Comparison of ENCODE assay signal across 12 cellular contexts in the genomic region with DNA sequence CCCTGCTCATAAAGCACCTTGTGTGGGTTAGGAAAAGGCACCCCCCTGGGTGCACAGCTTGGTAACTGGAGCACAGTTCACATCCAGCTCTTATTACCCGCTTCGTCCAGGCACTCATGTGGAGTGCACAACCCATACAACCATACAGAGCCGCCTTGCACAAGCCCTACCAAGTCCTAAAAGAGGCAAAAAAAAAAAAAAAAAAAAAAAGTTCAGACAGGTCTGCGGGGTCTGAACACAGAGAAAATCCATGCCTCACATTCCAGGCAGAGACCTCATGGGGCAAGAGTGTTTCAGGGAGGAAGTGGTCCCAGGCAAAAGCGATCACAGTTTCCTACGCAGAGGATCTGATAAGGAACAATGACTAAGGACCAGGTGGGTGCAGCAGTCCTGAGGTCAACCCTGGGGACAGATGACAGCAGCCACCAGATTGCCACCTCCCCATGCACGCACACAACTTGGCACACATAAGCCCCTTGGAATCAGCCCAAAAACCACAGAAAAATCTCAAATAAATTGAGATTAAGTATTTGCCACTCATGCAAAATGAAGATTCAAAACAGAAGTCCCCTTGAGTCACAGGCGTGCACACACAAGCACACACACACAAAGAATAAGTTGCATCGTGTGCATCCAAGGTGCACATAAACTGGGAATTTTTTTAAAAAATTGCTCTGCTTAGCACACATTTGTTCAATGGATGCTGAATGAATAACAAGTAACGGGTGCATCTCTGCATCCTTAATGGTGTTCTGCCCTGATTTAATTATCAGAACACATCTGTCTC. TPM values are rescaled to one million over a fixed set of nuclear protein-coding genes. Genes with fewer than 3 reads are reported as not detected.
A peak's percentile ranks its signal among the peaks of the same experiment; 100 is the strongest.
DNase-seq lines count a peak whose midpoint lies in the region; ATAC-seq, FAIRE-seq and TF ChIP-seq lines count a peak whose summit lies in the region.
"Had no signal": no experiment of that assay in that cellular context is flagged by ENCODE, and none has a peak within 500 bp of the region (broad histone marks: within the 10 kb centered on the region; RNA-seq: fewer than 3 reads in every experiment).

No MANE protein-coding gene starts in this region.

- H3K36me3 Mint-ChIP-seq in Calu3 (ENCODE audit: insufficient read depth, unreplicated experiment): no peaks in the 10 kb centered on the region
- H3K36me3 Mint-ChIP-seq: activated naive CD8-positive, alpha-beta T cell had no signal

- CTCF ChIA-PET in Calu3 (lab: Charles Lee): interaction anchor here (0.5 to 1.3 kb wide), 3 partner anchors 17 to 878 kb away, joined by 3 to 4 read pairs (median 4); no protein-coding TSS in a partner anchor
- CTCF ChIA-PET in HEK293T (lab: Yijun Ruan, JAX): interaction anchor here (1.0 kb wide), 1 partner anchor 23 kb away, joined by 4 read pairs; no protein-coding TSS in a partner anchor

- no TSS peak for BruUV-seq in Calu3 (replicated peaks; lab: Mats Ljungman, UMichigan)

- intact Hi-C loops in Calu3 (cut with micrococcal nuclease; ENCODE audit: unreplicated experiment): no loop called here
- intact Hi-C loops in right cardiac atrium (cut with DNase I): no loop called here
- intact Hi-C loops in esophagus muscularis mucosa (cut with DNase I): no loop called here

- H3K27me3 ChIP-seq in right cardiac atrium (ENCODE audit: control insufficient read depth, insufficient read depth) (no peaks in the 10 kb centered on the region), esophagus muscularis mucosa (no peaks in the 10 kb centered on the region)
- H3K27me3 ChIP-seq: stomach had no signal

- FAIRE-seq in RCC 7860 (lab: Jason Lieb, UNC): peak; percentile 77

- H3K27ac ChIP-seq in right cardiac atrium (ENCODE audit: low read length) (peak overlapping the region; percentile 26), esophagus muscularis mucosa (replicated peaks in 1 of 4) (no peak overlapping the region)
- H3K27ac ChIP-seq: stomach had no signal

- DNase-seq in AG10803 (ENCODE audit: low read depth) (peak; percentile 9), Calu3 (peak; percentile 71), RCC 7860 (ENCODE audit: low spot score) (peak; percentile 86), right cardiac atrium (peak in 1 of 3 donors; percentile 38), OCI-M2 (lab: John Stamatoyannopoulos, UW; ENCODE audit: unreplicated experiment) (no peak), HEK293T (ENCODE audit: extremely low spot score) (no peak), esophagus muscularis mucosa (ENCODE audit: extremely low spot score) (no peak)
- DNase-seq: DMS153, stomach had no signal

- no peak overlapping the region for H3K4me3 ChIP-seq in AG10803 (ENCODE audit: low read length)
- no peak overlapping the region for H3K4me3 ChIP-seq in right cardiac atrium (ENCODE audit: low read length)
- no peak overlapping the region for H3K4me3 ChIP-seq in esophagus muscularis mucosa
- H3K4me3 ChIP-seq: skin epidermis, stomach had no signal

- H3K4me3 Mint-ChIP-seq in Calu3 (ENCODE audit: low read depth, unreplicated experiment): no peak overlapping the region
- H3K4me3 Mint-ChIP-seq: activated naive CD8-positive, alpha-beta T cell had no signal

- no peaks in the 10 kb centered on the region for H3K4me1 Mint-ChIP-seq in Calu3 (ENCODE audit: low read depth, unreplicated experiment)

- no peaks in the 10 kb centered on the region for H3K9me3 Mint-ChIP-seq in Calu3 (ENCODE audit: low read depth, unreplicated experiment)

- H3K27ac Mint-ChIP-seq in Calu3 (ENCODE audit: unreplicated experiment): no peak overlapping the region
- H3K27ac Mint-ChIP-seq: activated naive CD8-positive, alpha-beta T cell had no signal

- H3K27me3 Mint-ChIP-seq in Calu3 (ENCODE audit: unreplicated experiment): no peaks in the 10 kb centered on the region

- H3K36me3 ChIP-seq in esophagus muscularis mucosa: peaks cover 0 to 18% (median 0%) of the 10 kb centered on the region in 4 donors
- H3K36me3 ChIP-seq: stomach had no signal

- TF ChIP-seq EP300 in esophagus muscularis mucosa (IDR thresholded peaks at IDR 0.05): no peak

- TF ChIP-seq CTCF in AG10803 (conservative IDR thresholded peaks at IDR 0.05; ENCODE audit: low read length): no peak
- no peak for TF ChIP-seq CTCF in Calu3 (IDR thresholded peaks at IDR 0.05; ENCODE audit: unreplicated experiment)
- TF ChIP-seq CTCF in esophagus muscularis mucosa (IDR thresholded peaks at IDR 0.05): no peak

- H3K9me3 ChIP-seq in right cardiac atrium (ENCODE audit: control insufficient read depth, low read length) (no peaks in the 10 kb centered on the region), esophagus muscularis mucosa (no peaks in the 10 kb centered on the region)
- H3K9me3 ChIP-seq: stomach had no signal

- POLR2A ChIA-PET in HEK293T (lab: Yijun Ruan, JAX): no interaction called here

- H3K4me1 ChIP-seq in right cardiac atrium (ENCODE audit: control insufficient read depth, insufficient read depth, low read length) (peaks cover 12% of the 10 kb centered on the region), esophagus muscularis mucosa (peaks cover 17 to 44% (median 20%) of the 10 kb centered on the region in 4 donors)

- WGBS in right cardiac atrium: 47% methylated on average over 10 of the region's 10 CpGs
- WGBS in esophagus muscularis mucosa: 61% methylated on average over 10 of the region's 10 CpGs

- no peak for TF ChIP-seq POLR2A in esophagus muscularis mucosa (IDR thresholded peaks at IDR 0.05; ENCODE audit: low read depth)

- ATAC-seq in right cardiac atrium (no peak), GM19023 (IDR thresholded peaks at IDR 0.05; ENCODE audit: unreplicated experiment) (no peak)

TF ChIP-seq in HEK293T, 16 proteins besides CTCF, POLR2A, EP300 and RAD21:
- TF ChIP-seq NFRKB (IDR thresholded peaks at IDR 0.05) (no peak), ELF4 (IDR thresholded peaks at IDR 0.05) (no peak), TARDBP (IDR thresholded peaks at IDR 0.05) (no peak), SUZ12 (IDR thresholded peaks at IDR 0.05) (no peak), HDGF (IDR thresholded peaks at IDR 0.05; ENCODE audit: borderline replicate concordance) (no peak), CTBP1 (IDR thresholded peaks at IDR 0.05; ENCODE audit: borderline replicate concordance) (no peak), ZNF384 (IDR thresholded peaks at IDR 0.05) (no peak), L3MBTL2 (conservative IDR thresholded peaks at IDR 0.05) (no peak), SP1 (IDR thresholded peaks at IDR 0.05) (no peak), FOXK2 (IDR thresholded peaks at IDR 0.05) (no peak), BHLHE40 (IDR thresholded peaks at IDR 0.05; ENCODE audit: borderline replicate concordance) (no peak), FOXM1 (IDR thresholded peaks at IDR 0.05; ENCODE audit: borderline replicate concordance) (no peak), ARNT (IDR thresholded peaks at IDR 0.05) (no peak)
- TF ChIP-seq, protein P1, sequence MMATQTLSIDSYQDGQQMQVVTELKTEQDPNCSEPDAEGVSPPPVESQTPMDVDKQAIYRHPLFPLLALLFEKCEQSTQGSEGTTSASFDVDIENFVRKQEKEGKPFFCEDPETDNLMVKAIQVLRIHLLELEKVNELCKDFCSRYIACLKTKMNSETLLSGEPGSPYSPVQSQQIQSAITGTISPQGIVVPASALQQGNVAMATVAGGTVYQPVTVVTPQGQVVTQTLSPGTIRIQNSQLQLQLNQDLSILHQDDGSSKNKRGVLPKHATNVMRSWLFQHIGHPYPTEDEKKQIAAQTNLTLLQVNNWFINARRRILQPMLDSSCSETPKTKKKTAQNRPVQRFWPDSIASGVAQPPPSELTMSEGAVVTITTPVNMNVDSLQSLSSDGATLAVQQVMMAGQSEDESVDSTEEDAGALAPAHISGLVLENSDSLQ (IDR thresholded peaks at IDR 0.05): no peak

RNA-seq across cellular contexts. Expression of a gene that starts 12.3 kb away (rescaled TPM):
- total RNA-seq in Calu3 (2022) (0.37 TPM in 1 of 2 replicates, not detected in the other), right cardiac atrium (over 10,000 TPM in 3 of 4 donors, 1,000 to 10,000 TPM in 1; 7,621 to 11,301 (median 10,496) TPM), esophagus muscularis mucosa (1 to 10 TPM in 1 of 4 donors, under 1 TPM in 1, not detected in 2; 0.63 to 3.0 TPM)
- polyA plus RNA-seq in right cardiac atrium: 14,884 TPM

RNA-seq across cellular contexts. Expression of a gene that starts 43.4 kb away (rescaled TPM):
- 24.0 and 39.9 TPM in 2 replicates for total RNA-seq in Calu3 (2022)
- 10 to 100 TPM in 2 of 4 donors, 1 to 10 TPM in 2; 6.8 to 13.3 (median 10.8) TPM for total RNA-seq in right cardiac atrium
- polyA plus RNA-seq in right cardiac atrium: 4.2 TPM
- total RNA-seq in esophagus muscularis mucosa: 10 to 100 TPM; 10.1 to 21.0 (median 12.1) TPM

Comparison
In these comparisons a context has a peak if more than half of its experiments do, and no peak if none do; other contexts are left out.
1. DNase-seq: peak in AG10803 (single experiment), Calu3 (single experiment) and RCC 7860 (single experiment); none in OCI-M2 (single experiment), HEK293T (single experiment) and esophagus muscularis mucosa (single experiment).
2. RNA of a gene that starts 12.3 kb away (total RNA-seq): 7,621 to 11,301 TPM in right cardiac atrium; 0.63 to 3.0 TPM in esophagus muscularis mucosa and 0.37 TPM in Calu3; every median in the first group is over 1,000 times any median in the second.